In genomic region chr4:138301536-138301935, GRCh38 we compare ENCODE assay signal across 29 cellular contexts. TPM values are rescaled to one million over a fixed set of nuclear protein-coding genes. Genes with fewer than 3 reads are reported as not detected.
DNase-seq lines count a peak whose midpoint lies in the region; TF ChIP-seq lines count a peak whose summit lies in the region.
"Had no signal": no experiment of that assay in that cellular context is flagged by ENCODE, and none has a peak within 500 bp of the region (broad histone marks: within the 10 kb centered on the region; RNA-seq: fewer than 3 reads in every experiment).

No MANE protein-coding gene starts in this region.

- peak overlapping the region; percentile 37 for H3K27ac ChIP-seq in cardiac muscle cell
- H3K27ac ChIP-seq in right atrium auricular region = no peak overlapping the region
- no peak overlapping the region for H3K27ac ChIP-seq in RWPE1
- H3K27ac ChIP-seq: coronary artery, GM23248, skin epidermis, upper lobe of right lung had no signal

- H3K9me3 ChIP-seq in cardiac muscle cell (ENCODE audit: low read depth) (no peaks in the 10 kb centered on the region), right atrium auricular region (no peaks in the 10 kb centered on the region)
- H3K9me3 ChIP-seq: upper lobe of right lung had no signal

- peak in 1 of 2 donors; percentile 49 for DNase-seq in cardiac muscle cell (ENCODE audit: low read depth in 1 of 2, low spot score in 1 of 2)
- DNase-seq in right atrium auricular region (ENCODE audit: low spot score) = no peak
- DNase-seq in amniotic epithelial cell (ENCODE audit: low read depth) = peak; percentile 7
- DNase-seq in iris pigment epithelial cell (ENCODE audit: low read depth) = peak; percentile 25
- DNase-seq in kidney tubule cell (ENCODE audit: low spot score) = no peak
- DNase-seq in RWPE1 (ENCODE audit: low spot score) = no peak
- no peak for DNase-seq in foreskin melanocyte
- DNase-seq in effector CD8-positive, alpha-beta T cell (lab: John Stamatoyannopoulos, UW) = no peak
- DNase-seq: activated CD4-positive, alpha-beta T cell treated with anti-CD3 and anti-CD28 coated beads for 48 hours; activated CD8-positive, alpha-beta memory T cell treated with anti-CD3 and anti-CD28 coated beads for 24 hours; activated effector memory CD4-positive, alpha-beta T cell treated with Interleukin-2 at 50 U/mL for 16 hours; aorta; Calu3; CD4-positive, CD25-positive, alpha-beta regulatory T cell; DMS79; effector memory CD8-positive, alpha-beta T cell; erythroblast; GM23248; HFFc6; left colon; NCI-H1092 treated with DMSO at 0.1 percent for 48 hours; NCI-H1694 treated with DMSO at 0.1 percent for 48 hours; NCI-H510A; nephron progenitor cell; OCI-M1; stimulated activated naive CD4-positive, alpha-beta T cell; upper lobe of right lung had no signal

- TF ChIP-seq CTCF in cardiac muscle cell (IDR thresholded peaks at IDR 0.05; ENCODE audit: low read depth, low read length) (no peak), right atrium auricular region (IDR thresholded peaks at IDR 0.05) (no peak), RWPE1 (conservative IDR thresholded peaks at IDR 0.05; ENCODE audit: low read depth) (no peak)

- H3K4me1 ChIP-seq in cardiac muscle cell (ENCODE audit: low read depth) (peaks cover 15% of the 10 kb centered on the region), right atrium auricular region (no peaks in the 10 kb centered on the region)
- H3K4me1 ChIP-seq: upper lobe of right lung had no signal

- H3K36me3 ChIP-seq in cardiac muscle cell (no peaks in the 10 kb centered on the region), right atrium auricular region (no peaks in the 10 kb centered on the region)
- H3K36me3 ChIP-seq: upper lobe of right lung had no signal

- POLR2A ChIA-PET in RWPE1 (lab: Yijun Ruan, JAX; ENCODE audit: low non-redundant PET) = no interaction called here

- CTCF ChIA-PET in RWPE1 (lab: Yijun Ruan, JAX) = no interaction called here

- H3K4me3 ChIP-seq in cardiac muscle cell (no peak overlapping the region), right atrium auricular region (no peak overlapping the region)
- H3K4me3 ChIP-seq: coronary artery, GM23248, skin epidermis, upper lobe of right lung had no signal

- no peaks in the 10 kb centered on the region for H3K27me3 ChIP-seq in cardiac muscle cell
- no peaks in the 10 kb centered on the region for H3K27me3 ChIP-seq in right atrium auricular region
- H3K27me3 ChIP-seq: upper lobe of right lung had no signal

RNA-seq across cellular contexts. Expression of gene SLC7A11, which starts 59.4 kb away (rescaled TPM):
- total RNA-seq in cardiac muscle cell = 0.60 and 1.3 TPM in 2 replicates
- 0.31 and 0.40 TPM in 2 replicates for polyA plus RNA-seq in cardiac muscle cell
- total RNA-seq in right atrium auricular region = 1 to 10 TPM; 1.5 to 5.0 TPM

Comparison
In these comparisons a context has a peak if more than half of its experiments do, and no peak if none do; other contexts are left out.
1. DNase-seq: peak in amniotic epithelial cell (single experiment) and iris pigment epithelial cell (single experiment); none in right atrium auricular region (single experiment), kidney tubule cell (single experiment), RWPE1 (single experiment), foreskin melanocyte (single experiment) and effector CD8-positive, alpha-beta T cell (single experiment).